ENCODE assay signal across 1 cellular context in genomic region chr14:101761032-101761880, GRCh38.
TF ChIP-seq lines count a peak whose summit lies in the region.

PPP2R5C (plus strand) TSS chr14:101761709; CDS start chr14:101761894, 185 bp downstream.

TF ChIP-seq in HepG2, 621 proteins besides CTCF, POLR2A, EP300 and RAD21 (continued from another document and continues in another):
- TF ChIP-seq ZNF749 (CRISPR knock-in tag; IDR thresholded peaks at IDR 0.05; ENCODE audit: borderline replicate concordance) = no peak
- TF ChIP-seq WIZ (CRISPR knock-in tag; IDR thresholded peaks at IDR 0.05) = no peak
- no peak for TF ChIP-seq ZNF367 (CRISPR knock-in tag; IDR thresholded peaks at IDR 0.05; ENCODE audit: borderline replicate concordance)
- peak; percentile 32; the same call in 1 of the 2 replicates for TF ChIP-seq NR2C2 (CRISPR knock-in tag; IDR thresholded peaks at IDR 0.05; ENCODE audit: borderline replicate concordance)
- no peak for TF ChIP-seq ZNF34 (CRISPR knock-in tag; IDR thresholded peaks at IDR 0.05; ENCODE audit: borderline replicate concordance)
- TF ChIP-seq, protein P1, sequence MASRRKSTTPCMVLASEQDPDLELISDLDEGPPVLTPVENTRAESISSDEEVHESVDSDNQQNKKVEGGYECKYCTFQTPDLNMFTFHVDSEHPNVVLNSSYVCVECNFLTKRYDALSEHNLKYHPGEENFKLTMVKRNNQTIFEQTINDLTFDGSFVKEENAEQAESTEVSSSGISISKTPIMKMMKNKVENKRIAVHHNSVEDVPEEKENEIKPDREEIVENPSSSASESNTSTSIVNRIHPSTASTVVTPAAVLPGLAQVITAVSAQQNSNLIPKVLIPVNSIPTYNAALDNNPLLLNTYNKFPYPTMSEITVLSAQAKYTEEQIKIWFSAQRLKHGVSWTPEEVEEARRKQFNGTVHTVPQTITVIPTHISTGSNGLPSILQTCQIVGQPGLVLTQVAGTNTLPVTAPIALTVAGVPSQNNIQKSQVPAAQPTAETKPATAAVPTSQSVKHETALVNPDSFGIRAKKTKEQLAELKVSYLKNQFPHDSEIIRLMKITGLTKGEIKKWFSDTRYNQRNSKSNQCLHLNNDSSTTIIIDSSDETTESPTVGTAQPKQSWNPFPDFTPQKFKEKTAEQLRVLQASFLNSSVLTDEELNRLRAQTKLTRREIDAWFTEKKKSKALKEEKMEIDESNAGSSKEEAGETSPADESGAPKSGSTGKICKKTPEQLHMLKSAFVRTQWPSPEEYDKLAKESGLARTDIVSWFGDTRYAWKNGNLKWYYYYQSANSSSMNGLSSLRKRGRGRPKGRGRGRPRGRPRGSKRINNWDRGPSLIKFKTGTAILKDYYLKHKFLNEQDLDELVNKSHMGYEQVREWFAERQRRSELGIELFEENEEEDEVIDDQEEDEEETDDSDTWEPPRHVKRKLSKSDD (CRISPR knock-in tag; IDR thresholded peaks at IDR 0.05; ENCODE audit: low read depth) = no peak
- TF ChIP-seq, protein P2, sequence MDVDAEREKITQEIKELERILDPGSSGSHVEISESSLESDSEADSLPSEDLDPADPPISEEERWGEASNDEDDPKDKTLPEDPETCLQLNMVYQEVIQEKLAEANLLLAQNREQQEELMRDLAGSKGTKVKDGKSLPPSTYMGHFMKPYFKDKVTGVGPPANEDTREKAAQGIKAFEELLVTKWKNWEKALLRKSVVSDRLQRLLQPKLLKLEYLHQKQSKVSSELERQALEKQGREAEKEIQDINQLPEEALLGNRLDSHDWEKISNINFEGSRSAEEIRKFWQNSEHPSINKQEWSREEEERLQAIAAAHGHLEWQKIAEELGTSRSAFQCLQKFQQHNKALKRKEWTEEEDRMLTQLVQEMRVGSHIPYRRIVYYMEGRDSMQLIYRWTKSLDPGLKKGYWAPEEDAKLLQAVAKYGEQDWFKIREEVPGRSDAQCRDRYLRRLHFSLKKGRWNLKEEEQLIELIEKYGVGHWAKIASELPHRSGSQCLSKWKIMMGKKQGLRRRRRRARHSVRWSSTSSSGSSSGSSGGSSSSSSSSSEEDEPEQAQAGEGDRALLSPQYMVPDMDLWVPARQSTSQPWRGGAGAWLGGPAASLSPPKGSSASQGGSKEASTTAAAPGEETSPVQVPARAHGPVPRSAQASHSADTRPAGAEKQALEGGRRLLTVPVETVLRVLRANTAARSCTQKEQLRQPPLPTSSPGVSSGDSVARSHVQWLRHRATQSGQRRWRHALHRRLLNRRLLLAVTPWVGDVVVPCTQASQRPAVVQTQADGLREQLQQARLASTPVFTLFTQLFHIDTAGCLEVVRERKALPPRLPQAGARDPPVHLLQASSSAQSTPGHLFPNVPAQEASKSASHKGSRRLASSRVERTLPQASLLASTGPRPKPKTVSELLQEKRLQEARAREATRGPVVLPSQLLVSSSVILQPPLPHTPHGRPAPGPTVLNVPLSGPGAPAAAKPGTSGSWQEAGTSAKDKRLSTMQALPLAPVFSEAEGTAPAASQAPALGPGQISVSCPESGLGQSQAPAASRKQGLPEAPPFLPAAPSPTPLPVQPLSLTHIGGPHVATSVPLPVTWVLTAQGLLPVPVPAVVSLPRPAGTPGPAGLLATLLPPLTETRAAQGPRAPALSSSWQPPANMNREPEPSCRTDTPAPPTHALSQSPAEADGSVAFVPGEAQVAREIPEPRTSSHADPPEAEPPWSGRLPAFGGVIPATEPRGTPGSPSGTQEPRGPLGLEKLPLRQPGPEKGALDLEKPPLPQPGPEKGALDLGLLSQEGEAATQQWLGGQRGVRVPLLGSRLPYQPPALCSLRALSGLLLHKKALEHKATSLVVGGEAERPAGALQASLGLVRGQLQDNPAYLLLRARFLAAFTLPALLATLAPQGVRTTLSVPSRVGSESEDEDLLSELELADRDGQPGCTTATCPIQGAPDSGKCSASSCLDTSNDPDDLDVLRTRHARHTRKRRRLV (CRISPR knock-in tag; IDR thresholded peaks at IDR 0.05) = no peak
- no peak for TF ChIP-seq ATRX (CRISPR knock-in tag; IDR thresholded peaks at IDR 0.05; ENCODE audit: borderline replicate concordance)
- no peak for TF ChIP-seq SRF (IDR thresholded peaks at IDR 0.05; ENCODE audit: low read depth, low read length)
- TF ChIP-seq REXO4 (CRISPR knock-in tag; IDR thresholded peaks at IDR 0.05; ENCODE audit: borderline replicate concordance) = no peak
- no peak for TF ChIP-seq ZBTB3 (CRISPR knock-in tag; IDR thresholded peaks at IDR 0.05; ENCODE audit: borderline replicate concordance, low read depth)
- peak; percentile 47; the same call in 1 of the 2 replicates for TF ChIP-seq ZNF557 (CRISPR knock-in tag; IDR thresholded peaks at IDR 0.05)
- TF ChIP-seq NFE2 (CRISPR knock-in tag; IDR thresholded peaks at IDR 0.05) = no peak
- TF ChIP-seq CBX5 (CRISPR knock-in tag; IDR thresholded peaks at IDR 0.05; ENCODE audit: borderline replicate concordance) = 0 out of 2 replicates have a peak, but pooled peaks have one; percentile 26
- no peak for TF ChIP-seq HDAC6 (IDR thresholded peaks at IDR 0.05; ENCODE audit: low read depth, low read length)
- no peak for TF ChIP-seq ZNF230 (CRISPR knock-in tag; IDR thresholded peaks at IDR 0.05)
- TF ChIP-seq ZNF256 (CRISPR knock-in tag; conservative IDR thresholded peaks at IDR 0.05) = no peak
- TF ChIP-seq TAF15 (IDR thresholded peaks at IDR 0.05; ENCODE audit: low read depth, low read length, poor library complexity, severe bottlenecking) = no peak
- peak; percentile 38 for TF ChIP-seq ZSCAN21 (CRISPR knock-in tag; IDR thresholded peaks at IDR 0.05; ENCODE audit: borderline replicate concordance)
- no peak for TF ChIP-seq ZNF644 (CRISPR knock-in tag; IDR thresholded peaks at IDR 0.05; ENCODE audit: low read depth)
- TF ChIP-seq SP1 (IDR thresholded peaks at IDR 0.05) = no peak
- TF ChIP-seq SP1 (CRISPR knock-in tag; IDR thresholded peaks at IDR 0.05) = peak; percentile 55
- TF ChIP-seq RFXAP (CRISPR knock-in tag; IDR thresholded peaks at IDR 0.05; ENCODE audit: borderline replicate concordance) = no peak
- TF ChIP-seq MAFF (IDR thresholded peaks at IDR 0.05; ENCODE audit: low read depth, low read length) = no peak
- TF ChIP-seq, protein P3, sequence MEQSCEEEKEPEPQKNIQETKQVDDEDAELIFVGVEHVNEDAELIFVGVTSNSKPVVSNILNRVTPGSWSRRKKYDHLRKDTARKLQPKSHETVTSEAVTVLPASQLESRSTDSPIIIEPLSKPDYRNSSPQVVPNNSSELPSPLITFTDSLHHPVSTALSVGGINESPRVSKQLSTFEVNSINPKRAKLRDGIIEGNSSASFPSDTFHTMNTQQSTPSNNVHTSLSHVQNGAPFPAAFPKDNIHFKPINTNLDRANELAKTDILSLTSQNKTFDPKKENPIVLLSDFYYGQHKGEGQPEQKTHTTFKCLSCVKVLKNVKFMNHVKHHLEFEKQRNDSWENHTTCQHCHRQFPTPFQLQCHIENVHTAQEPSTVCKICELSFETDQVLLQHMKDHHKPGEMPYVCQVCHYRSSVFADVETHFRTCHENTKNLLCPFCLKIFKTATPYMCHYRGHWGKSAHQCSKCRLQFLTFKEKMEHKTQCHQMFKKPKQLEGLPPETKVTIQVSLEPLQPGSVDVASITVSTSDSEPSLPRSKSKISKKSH (CRISPR knock-in tag; IDR thresholded peaks at IDR 0.05; ENCODE audit: borderline replicate concordance) = peak; percentile 88; the same call in 1 of the 2 replicates
- no peak; the same call in 1 of the 2 replicates for TF ChIP-seq DR1 (CRISPR knock-in tag; IDR thresholded peaks at IDR 0.05)
- TF ChIP-seq, protein P4, sequence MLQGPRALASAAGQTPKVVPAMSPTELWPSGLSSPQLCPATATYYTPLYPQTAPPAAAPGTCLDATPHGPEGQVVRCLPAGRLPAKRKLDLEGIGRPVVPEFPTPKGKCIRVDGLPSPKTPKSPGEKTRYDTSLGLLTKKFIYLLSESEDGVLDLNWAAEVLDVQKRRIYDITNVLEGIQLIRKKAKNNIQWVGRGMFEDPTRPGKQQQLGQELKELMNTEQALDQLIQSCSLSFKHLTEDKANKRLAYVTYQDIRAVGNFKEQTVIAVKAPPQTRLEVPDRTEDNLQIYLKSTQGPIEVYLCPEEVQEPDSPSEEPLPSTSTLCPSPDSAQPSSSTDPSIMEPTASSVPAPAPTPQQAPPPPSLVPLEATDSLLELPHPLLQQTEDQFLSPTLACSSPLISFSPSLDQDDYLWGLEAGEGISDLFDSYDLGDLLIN (CRISPR knock-in tag; IDR thresholded peaks at IDR 0.05; ENCODE audit: borderline replicate concordance) = 0 out of 2 replicates have a peak, but pooled peaks have one; percentile 57
- no peak for TF ChIP-seq ZNF143 (CRISPR knock-in tag; IDR thresholded peaks at IDR 0.05)
- TF ChIP-seq HES4 (CRISPR knock-in tag; IDR thresholded peaks at IDR 0.05; ENCODE audit: borderline replicate concordance) = 0 out of 2 replicates have a peak, but pooled peaks have one; percentile 44
- no peak for TF ChIP-seq JUNB (CRISPR knock-in tag; IDR thresholded peaks at IDR 0.05; ENCODE audit: borderline replicate concordance)
- TF ChIP-seq ZNF180 (CRISPR knock-in tag; IDR thresholded peaks at IDR 0.05; ENCODE audit: borderline replicate concordance, low read depth) = no peak
- TF ChIP-seq POGZ (CRISPR knock-in tag; IDR thresholded peaks at IDR 0.05) = peak; percentile 59; the same call in 1 of the 2 replicates
- no peak for TF ChIP-seq RAD51 (IDR thresholded peaks at IDR 0.05; ENCODE audit: borderline replicate concordance)
- TF ChIP-seq ZNF724P (CRISPR knock-in tag; IDR thresholded peaks at IDR 0.05; ENCODE audit: borderline replicate concordance) = peak; percentile 88; the same call in 1 of the 2 replicates
- TF ChIP-seq ZNF766 (CRISPR knock-in tag; IDR thresholded peaks at IDR 0.05; ENCODE audit: borderline replicate concordance) = no peak
- TF ChIP-seq ZSCAN25 (CRISPR knock-in tag; IDR thresholded peaks at IDR 0.05) = peak; percentile 99
- TF ChIP-seq, protein P5, sequence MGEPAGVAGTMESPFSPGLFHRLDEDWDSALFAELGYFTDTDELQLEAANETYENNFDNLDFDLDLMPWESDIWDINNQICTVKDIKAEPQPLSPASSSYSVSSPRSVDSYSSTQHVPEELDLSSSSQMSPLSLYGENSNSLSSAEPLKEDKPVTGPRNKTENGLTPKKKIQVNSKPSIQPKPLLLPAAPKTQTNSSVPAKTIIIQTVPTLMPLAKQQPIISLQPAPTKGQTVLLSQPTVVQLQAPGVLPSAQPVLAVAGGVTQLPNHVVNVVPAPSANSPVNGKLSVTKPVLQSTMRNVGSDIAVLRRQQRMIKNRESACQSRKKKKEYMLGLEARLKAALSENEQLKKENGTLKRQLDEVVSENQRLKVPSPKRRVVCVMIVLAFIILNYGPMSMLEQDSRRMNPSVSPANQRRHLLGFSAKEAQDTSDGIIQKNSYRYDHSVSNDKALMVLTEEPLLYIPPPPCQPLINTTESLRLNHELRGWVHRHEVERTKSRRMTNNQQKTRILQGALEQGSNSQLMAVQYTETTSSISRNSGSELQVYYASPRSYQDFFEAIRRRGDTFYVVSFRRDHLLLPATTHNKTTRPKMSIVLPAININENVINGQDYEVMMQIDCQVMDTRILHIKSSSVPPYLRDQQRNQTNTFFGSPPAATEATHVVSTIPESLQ (CRISPR knock-in tag; conservative IDR thresholded peaks at IDR 0.05) = no peak
- no peak for TF ChIP-seq ATM (IDR thresholded peaks at IDR 0.05; ENCODE audit: borderline replicate concordance)
- TF ChIP-seq POLR2AphosphoS2 (IDR thresholded peaks at IDR 0.05; ENCODE audit: low read depth, low read length) = no peak
- no peak for TF ChIP-seq ZFP1 (CRISPR knock-in tag; IDR thresholded peaks at IDR 0.05)
- no peak for TF ChIP-seq PRMT3 (CRISPR knock-in tag; IDR thresholded peaks at IDR 0.05; ENCODE audit: borderline replicate concordance, low read depth)
- TF ChIP-seq NR3C1 (CRISPR knock-in tag; IDR thresholded peaks at IDR 0.05) = no peak
- TF ChIP-seq PTBP1 (IDR thresholded peaks at IDR 0.05; ENCODE audit: low read depth, low read length, poor library complexity, severe bottlenecking) = no peak
- 0 out of 2 replicates have a peak, but pooled peaks have one; percentile 46 for TF ChIP-seq KLF13 (CRISPR knock-in tag; IDR thresholded peaks at IDR 0.05)
- no peak for TF ChIP-seq ZNF709 (CRISPR knock-in tag; IDR thresholded peaks at IDR 0.05)
- TF ChIP-seq, protein P6, sequence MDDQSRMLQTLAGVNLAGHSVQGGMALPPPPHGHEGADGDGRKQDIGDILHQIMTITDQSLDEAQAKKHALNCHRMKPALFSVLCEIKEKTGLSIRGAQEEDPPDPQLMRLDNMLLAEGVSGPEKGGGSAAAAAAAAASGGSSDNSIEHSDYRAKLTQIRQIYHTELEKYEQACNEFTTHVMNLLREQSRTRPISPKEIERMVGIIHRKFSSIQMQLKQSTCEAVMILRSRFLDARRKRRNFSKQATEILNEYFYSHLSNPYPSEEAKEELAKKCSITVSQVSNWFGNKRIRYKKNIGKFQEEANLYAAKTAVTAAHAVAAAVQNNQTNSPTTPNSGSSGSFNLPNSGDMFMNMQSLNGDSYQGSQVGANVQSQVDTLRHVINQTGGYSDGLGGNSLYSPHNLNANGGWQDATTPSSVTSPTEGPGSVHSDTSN (CRISPR knock-in tag; IDR thresholded peaks at IDR 0.05; ENCODE audit: borderline replicate concordance) = no peak
- TF ChIP-seq TCF12 (IDR thresholded peaks at IDR 0.05) = no peak
- TF ChIP-seq TCF12 (CRISPR knock-in tag; IDR thresholded peaks at IDR 0.05) = no peak
- peak; percentile 52; the same call in 1 of the 2 replicates for TF ChIP-seq ARNTL (CRISPR knock-in tag; IDR thresholded peaks at IDR 0.05)
- TF ChIP-seq, protein P7, sequence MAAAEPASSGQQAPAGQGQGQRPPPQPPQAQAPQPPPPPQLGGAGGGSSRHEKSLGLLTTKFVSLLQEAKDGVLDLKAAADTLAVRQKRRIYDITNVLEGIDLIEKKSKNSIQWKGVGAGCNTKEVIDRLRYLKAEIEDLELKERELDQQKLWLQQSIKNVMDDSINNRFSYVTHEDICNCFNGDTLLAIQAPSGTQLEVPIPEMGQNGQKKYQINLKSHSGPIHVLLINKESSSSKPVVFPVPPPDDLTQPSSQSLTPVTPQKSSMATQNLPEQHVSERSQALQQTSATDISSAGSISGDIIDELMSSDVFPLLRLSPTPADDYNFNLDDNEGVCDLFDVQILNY (CRISPR knock-in tag; conservative IDR thresholded peaks at IDR 0.05) = no peak; the same call in 1 of the 2 replicates
- no peak for TF ChIP-seq U2AF2 (IDR thresholded peaks at IDR 0.05; ENCODE audit: low read depth, low read length)
- no peak for TF ChIP-seq SUZ12 (IDR thresholded peaks at IDR 0.05; ENCODE audit: low read depth, low read length)
- peak; percentile 94 for TF ChIP-seq ZNF746 (CRISPR knock-in tag; IDR thresholded peaks at IDR 0.05)
- TF ChIP-seq RBFOX2 (IDR thresholded peaks at IDR 0.05; ENCODE audit: low read depth, low read length) = peak; percentile 59
- TF ChIP-seq ZNF33A (CRISPR knock-in tag; IDR thresholded peaks at IDR 0.05; ENCODE audit: borderline replicate concordance) = no peak
- TF ChIP-seq ZNF383 (CRISPR knock-in tag; IDR thresholded peaks at IDR 0.05; ENCODE audit: borderline replicate concordance) = no peak
- no peak for TF ChIP-seq LBX2 (CRISPR knock-in tag; IDR thresholded peaks at IDR 0.05; ENCODE audit: borderline replicate concordance)
